Comparison of ENCODE assay signal across 19 cellular contexts in the genomic region with DNA sequence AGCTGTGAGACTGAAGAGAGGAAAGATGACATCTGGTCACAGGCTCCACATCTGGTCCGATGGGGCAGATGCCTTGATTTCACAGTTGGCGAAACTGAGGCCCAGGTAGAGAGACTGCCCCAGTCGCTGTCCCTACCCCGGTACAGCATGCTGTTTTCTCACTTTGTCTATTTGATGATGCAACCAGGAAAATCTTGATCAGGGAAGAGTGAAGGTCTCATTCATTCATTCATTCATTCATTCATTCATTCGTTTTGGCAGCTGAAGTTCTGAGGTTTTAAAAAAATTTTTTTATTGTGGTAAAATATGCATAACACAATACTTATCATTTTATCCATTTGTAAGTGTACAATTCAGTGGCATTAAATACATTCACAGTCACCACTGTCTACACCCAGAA. TPM values are rescaled to one million over a fixed set of nuclear protein-coding genes. Genes with fewer than 3 reads are reported as not detected.
DNase-seq lines count a peak whose midpoint lies in the region; ATAC-seq and TF ChIP-seq lines count a peak whose summit lies in the region.
"Had no signal": no experiment of that assay in that cellular context is flagged by ENCODE, and none has a peak within 500 bp of the region (broad histone marks: within the 10 kb centered on the region; RNA-seq: fewer than 3 reads in every experiment).

No MANE protein-coding gene starts in this region.

- peaks cover 45 to 64% of the 10 kb centered on the region in 2 donors for H3K36me3 Mint-ChIP-seq in CD14-positive monocyte
- H3K36me3 Mint-ChIP-seq in CD8-positive, alpha-beta memory T cell: peaks cover 0 to 23% (median 6%) of the 10 kb centered on the region in 3 donors
- peaks cover 33% of the 10 kb centered on the region for H3K36me3 Mint-ChIP-seq in central memory CD8-positive, alpha-beta T cell (ENCODE audit: insufficient read depth)

- H3K4me2 ChIP-seq in OCI-LY7 (ENCODE audit: low read length): no peak overlapping the region

- H3K4me1 Mint-ChIP-seq in CD14-positive monocyte: peaks cover 94% of the 10 kb centered on the region
- H3K4me1 Mint-ChIP-seq in CD8-positive, alpha-beta memory T cell: peaks cover 65 to 90% (median 80%) of the 10 kb centered on the region in 3 donors
- H3K4me1 Mint-ChIP-seq in central memory CD8-positive, alpha-beta T cell: peaks cover 76% of the 10 kb centered on the region

- H3K27ac Mint-ChIP-seq in CD14-positive monocyte: peak overlapping the region in 4 of 7 donors; percentile 54 to 89 (median 60)
- H3K27ac Mint-ChIP-seq in CD8-positive, alpha-beta memory T cell: peak overlapping the region in 5 of 8 donors; percentile 50 to 86 (median 76)
- H3K27ac Mint-ChIP-seq in central memory CD8-positive, alpha-beta T cell (ENCODE audit: low read depth): peak overlapping the region; percentile 68

- POLR2A ChIA-PET in CD8-positive, alpha-beta memory T cell (lab: Charles Lee): no interaction called here
- POLR2A ChIA-PET in OCI-LY7 (lab: Charles Lee): interaction anchor here (0.6 kb wide), 1 partner anchor 18 kb away, joined by 4 read pairs; no protein-coding TSS in a partner anchor

- H4K20me1 ChIP-seq in OCI-LY7 (ENCODE audit: insufficient read depth, low read length): 0 out of 2 replicates have a peak, but pooled peaks cover 8% of the 10 kb centered on the region

- no peak overlapping the region for H3K4me3 Mint-ChIP-seq in CD14-positive monocyte
- peak overlapping the region in 1 of 7 donors; percentile 6 for H3K4me3 Mint-ChIP-seq in CD8-positive, alpha-beta memory T cell
- no peak overlapping the region for H3K4me3 Mint-ChIP-seq in central memory CD8-positive, alpha-beta T cell

- BruUV-seq in OCI-LY7 (replicated peaks; lab: Mats Ljungman, UMichigan): no TSS peak

- H3K27me3 Mint-ChIP-seq in CD14-positive monocyte (ENCODE audit: low read depth in 3 of 3): peaks cover 0 to 3% (median 0%) of the 10 kb centered on the region in 3 donors
- H3K27me3 Mint-ChIP-seq in CD8-positive, alpha-beta memory T cell: no peaks in the 10 kb centered on the region
- no peaks in the 10 kb centered on the region for H3K27me3 Mint-ChIP-seq in central memory CD8-positive, alpha-beta T cell

- no peak overlapping the region for H2AFZ ChIP-seq in OCI-LY7 (ENCODE audit: low read length)

- no peak overlapping the region for H3K27ac ChIP-seq in CD8-positive, alpha-beta memory T cell (ENCODE audit: low read depth, low read length)
- peak overlapping the region; percentile 87 for H3K27ac ChIP-seq in neutrophil
- no peak overlapping the region for H3K27ac ChIP-seq in OCI-LY7 (ENCODE audit: low read depth, low read length, poor library complexity, severe bottlenecking)
- H3K27ac ChIP-seq: C4-2B, HL-60, Peyer's patch had no signal

- H3K9me2 ChIP-seq in OCI-LY7 (ENCODE audit: insufficient read depth, low read length): no peaks in the 10 kb centered on the region

- peaks cover 80% of the 10 kb centered on the region for H3K79me2 ChIP-seq in OCI-LY7 (ENCODE audit: insufficient read depth, low read depth, low read length)

- CTCF ChIA-PET in CD8-positive, alpha-beta memory T cell (lab: Charles Lee): no interaction called here
- CTCF ChIA-PET in OCI-LY7 (lab: Charles Lee; ENCODE audit: unreplicated experiment): no interaction called here

- no peaks in the 10 kb centered on the region for H3K9me3 Mint-ChIP-seq in CD14-positive monocyte
- H3K9me3 Mint-ChIP-seq in CD8-positive, alpha-beta memory T cell: no peaks in the 10 kb centered on the region
- no peaks in the 10 kb centered on the region for H3K9me3 Mint-ChIP-seq in central memory CD8-positive, alpha-beta T cell

- no peak overlapping the region for H3K4me3 ChIP-seq in CD8-positive, alpha-beta memory T cell (ENCODE audit: low read length)
- no peak overlapping the region for H3K4me3 ChIP-seq in neutrophil (ENCODE audit: low read depth in 1 of 2, low read length in 1 of 2)
- no peak overlapping the region for H3K4me3 ChIP-seq in OCI-LY7 (ENCODE audit: low read depth, low read length, poor library complexity, severe bottlenecking)
- H3K4me3 ChIP-seq: Peyer's patch had no signal

- H3K36me3 ChIP-seq in CD8-positive, alpha-beta memory T cell (ENCODE audit: insufficient read depth, low read length): no peaks in the 10 kb centered on the region
- peaks cover under 1% of the 10 kb centered on the region for H3K36me3 ChIP-seq in neutrophil
- peaks cover 16% of the 10 kb centered on the region for H3K36me3 ChIP-seq in OCI-LY7 (ENCODE audit: insufficient read depth, low read length)
- H3K36me3 ChIP-seq: Peyer's patch had no signal

- intact Hi-C loops in CD14-positive monocyte (cut with micrococcal nuclease): loop anchor here in 1 of 2 donors (5.0 kb wide), 1 partner anchor 33 kb away; no protein-coding TSS in a partner anchor
- intact Hi-C loops in posterior vena cava (cut with DNase I): no loop called here
- intact Hi-C loops in OCI-LY7 (cut with micrococcal nuclease; ENCODE audit: unreplicated experiment): no loop called here

- DNase-seq in CD14-positive monocyte (ENCODE audit: low spot score) (no peak), posterior vena cava (ENCODE audit: low spot score) (no peak), EL (no peak), OCI-LY7 (ENCODE audit: low spot score) (no peak)
- no peak for DNase-seq in CD8-positive, alpha-beta memory T cell
- no peak for DNase-seq in central memory CD8-positive, alpha-beta T cell (ENCODE audit: low spot score in 2 of 2)
- DNase-seq: DMS153, H7, MM.1S, NCI-H1092, NCI-H146, NCI-H2029 treated with DMSO at 0.1 percent for 48 hours, NCI-H2171 treated with DMSO at 0.1 percent for 48 hours, NCI-H446, NCI-H526 treated with DMSO at 0.1 percent for 48 hours, Peyer's patch had no signal

- TF ChIP-seq CTCF in CD14-positive monocyte (IDR thresholded peaks at IDR 0.05) (no peak), neutrophil (IDR thresholded peaks at IDR 0.05) (no peak), OCI-LY7 (conservative IDR thresholded peaks at IDR 0.05; ENCODE audit: low read length) (no peak)

- ATAC-seq in central memory CD8-positive, alpha-beta T cell (replicated peaks; ENCODE audit: extremely low read depth, poor library complexity, severe bottlenecking): no peak

- no peaks in the 10 kb centered on the region for H3K9me3 ChIP-seq in CD8-positive, alpha-beta memory T cell (ENCODE audit: low read length)
- H3K9me3 ChIP-seq in neutrophil: no peaks in the 10 kb centered on the region
- H3K9me3 ChIP-seq in OCI-LY7 (ENCODE audit: low read length): no peaks in the 10 kb centered on the region
- H3K9me3 ChIP-seq: Peyer's patch had no signal

- H3K27me3 ChIP-seq in CD8-positive, alpha-beta memory T cell (ENCODE audit: insufficient read depth, low read length, poor library complexity, severe bottlenecking): no peaks in the 10 kb centered on the region
- H3K27me3 ChIP-seq in neutrophil: no peaks in the 10 kb centered on the region
- H3K27me3 ChIP-seq: Peyer's patch had no signal

- H3K4me1 ChIP-seq in CD8-positive, alpha-beta memory T cell (ENCODE audit: insufficient read depth, low read length): peaks cover 54% of the 10 kb centered on the region
- H3K4me1 ChIP-seq in neutrophil (ENCODE audit: control insufficient read depth in 1 of 2, insufficient read depth in 1 of 2, low read depth in 1 of 2, low read length in 1 of 2) (peaks cover 87 to 100% of the 10 kb centered on the region in 2 experiments), OCI-LY7 (ENCODE audit: insufficient read depth, low read length, poor library complexity, severe bottlenecking) (peaks cover 15% of the 10 kb centered on the region)

RNA-seq across cellular contexts. Expression of a gene that starts 19.7 kb away (rescaled TPM):
- polyA plus RNA-seq in CD14-positive monocyte: under 1 TPM; 0.85 to 0.93 TPM
- total RNA-seq in CD8-positive, alpha-beta memory T cell: 10 to 100 TPM; 23.6 to 24.4 TPM
- polyA plus RNA-seq in CD8-positive, alpha-beta memory T cell: 1.0 TPM
- total RNA-seq in posterior vena cava: 10 to 100 TPM; 38.2 to 45.2 TPM
- 15.4 and 22.6 TPM in 2 replicates for total RNA-seq in OCI-LY7 (2014; rRNA removed; shearing (Covaris generic))
- total RNA-seq in OCI-LY7 (2022): 67.5 and 70.3 TPM in 2 replicates
